Comparison of ENCODE assay signal across 12 cellular contexts in the genomic region with DNA sequence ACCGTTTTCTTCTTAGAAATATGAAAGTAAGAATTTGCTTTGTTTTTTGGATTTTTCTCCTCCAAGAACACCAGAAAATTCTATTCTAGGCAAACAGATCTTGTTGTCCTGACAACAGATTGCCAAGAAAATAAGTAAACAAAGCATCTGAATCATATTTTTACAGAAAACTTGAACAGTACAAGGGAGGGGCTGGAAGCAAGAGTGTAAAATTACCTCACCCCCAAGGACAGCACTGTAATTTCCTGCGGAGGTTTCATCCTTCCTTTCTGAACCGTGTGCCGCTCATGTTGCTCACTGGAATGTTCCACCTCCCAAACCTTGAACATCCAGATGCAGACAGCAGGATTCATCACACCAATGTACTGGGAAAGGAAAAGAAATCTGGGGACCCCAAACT.
"Had no signal": no experiment of that assay in that cellular context is flagged by ENCODE, and none has a peak within 500 bp of the region (broad histone marks: within the 10 kb centered on the region; RNA-seq: fewer than 3 reads in every experiment).

No MANE protein-coding gene starts in this region.

- H3K4me3 ChIP-seq: esophagus squamous epithelium, gastrocnemius medialis, heart right ventricle, left ventricle myocardium inferior, skin epidermis, thyroid gland, uterus had no signal

- H3K4me1 ChIP-seq: parathyroid adenoma, uterus had no signal

- H3K27me3 ChIP-seq: esophagus squamous epithelium, gastrocnemius medialis, heart right ventricle, thyroid gland, uterus had no signal

- H3K79me2 ChIP-seq: parathyroid adenoma had no signal

- DNase-seq: activated CD4-positive, alpha-beta T cell treated with anti-CD3 and anti-CD28 coated beads, Interleukin-2, amount 50 U/mL, for 1 hour; anterior cingulate cortex; esophagus squamous epithelium; gastrocnemius medialis; heart right ventricle; left ventricle myocardium inferior; mesendoderm; thyroid gland; uterus had no signal

- H3K36me3 ChIP-seq: gastrocnemius medialis, thyroid gland, uterus had no signal

- H2AFZ ChIP-seq: parathyroid adenoma had no signal

- H3K9ac ChIP-seq: parathyroid adenoma had no signal

- H3K27ac ChIP-seq: esophagus squamous epithelium, gastrocnemius medialis, left ventricle myocardium inferior, parathyroid adenoma, skin epidermis, thyroid gland, uterus had no signal

- ATAC-seq: activated naive CD4-positive, alpha-beta T cell treated with anti-CD3 and anti-CD28 coated beads, Interleukin-2, amount 50 U/mL, for 72 hours; gastrocnemius medialis; heart right ventricle had no signal

- H3K9me3 ChIP-seq: esophagus squamous epithelium, gastrocnemius medialis, heart right ventricle, left ventricle myocardium inferior, thyroid gland, uterus had no signal
